Comparison of ENCODE assay signal across 8 cellular contexts in the genomic region with DNA sequence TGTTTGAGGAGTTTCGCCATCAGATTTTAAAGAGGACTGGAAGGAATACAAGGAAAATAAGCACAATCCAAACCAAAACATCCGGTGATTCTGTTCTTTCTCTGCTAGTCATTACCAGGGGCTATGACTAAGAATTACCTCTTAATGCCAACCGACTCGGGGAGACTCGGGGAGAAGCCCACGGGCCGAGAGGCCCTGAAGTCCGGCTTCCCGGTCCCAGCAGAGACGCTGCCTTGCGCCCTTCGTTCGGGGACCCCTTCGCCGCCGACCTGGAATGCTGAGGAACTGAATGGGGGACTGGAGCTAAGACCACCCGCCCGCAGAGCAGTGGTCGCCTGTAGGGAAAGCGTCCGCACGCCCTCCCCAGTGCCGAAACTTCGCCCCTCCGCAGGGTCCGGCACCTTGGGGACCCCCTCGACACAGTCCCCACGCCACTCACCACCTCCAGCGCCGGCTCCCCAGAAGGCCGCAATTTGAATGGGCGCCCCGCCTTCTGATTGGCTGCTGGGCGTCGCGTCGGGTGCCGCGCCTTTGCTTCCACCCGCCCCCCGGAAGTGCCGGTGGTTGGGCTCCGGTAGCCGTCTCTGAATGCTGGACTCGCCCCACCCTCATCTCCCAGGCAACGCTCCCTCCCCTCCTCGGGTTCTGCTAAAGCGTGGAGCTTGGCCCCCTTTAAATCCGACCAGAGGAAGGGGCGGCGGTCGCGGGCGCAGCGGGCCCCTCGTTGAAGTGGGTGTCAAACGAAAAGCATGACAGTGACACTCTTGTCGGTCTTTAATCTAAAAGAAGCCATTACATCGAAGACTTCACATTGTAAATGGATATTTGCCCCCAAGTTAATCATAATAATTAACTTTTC. TPM values are rescaled to one million over a fixed set of nuclear protein-coding genes. Genes with fewer than 3 reads are reported as not detected.
DNase-seq lines count a peak whose midpoint lies in the region; ATAC-seq, FAIRE-seq and TF ChIP-seq lines count a peak whose summit lies in the region.

A gene with protein sequence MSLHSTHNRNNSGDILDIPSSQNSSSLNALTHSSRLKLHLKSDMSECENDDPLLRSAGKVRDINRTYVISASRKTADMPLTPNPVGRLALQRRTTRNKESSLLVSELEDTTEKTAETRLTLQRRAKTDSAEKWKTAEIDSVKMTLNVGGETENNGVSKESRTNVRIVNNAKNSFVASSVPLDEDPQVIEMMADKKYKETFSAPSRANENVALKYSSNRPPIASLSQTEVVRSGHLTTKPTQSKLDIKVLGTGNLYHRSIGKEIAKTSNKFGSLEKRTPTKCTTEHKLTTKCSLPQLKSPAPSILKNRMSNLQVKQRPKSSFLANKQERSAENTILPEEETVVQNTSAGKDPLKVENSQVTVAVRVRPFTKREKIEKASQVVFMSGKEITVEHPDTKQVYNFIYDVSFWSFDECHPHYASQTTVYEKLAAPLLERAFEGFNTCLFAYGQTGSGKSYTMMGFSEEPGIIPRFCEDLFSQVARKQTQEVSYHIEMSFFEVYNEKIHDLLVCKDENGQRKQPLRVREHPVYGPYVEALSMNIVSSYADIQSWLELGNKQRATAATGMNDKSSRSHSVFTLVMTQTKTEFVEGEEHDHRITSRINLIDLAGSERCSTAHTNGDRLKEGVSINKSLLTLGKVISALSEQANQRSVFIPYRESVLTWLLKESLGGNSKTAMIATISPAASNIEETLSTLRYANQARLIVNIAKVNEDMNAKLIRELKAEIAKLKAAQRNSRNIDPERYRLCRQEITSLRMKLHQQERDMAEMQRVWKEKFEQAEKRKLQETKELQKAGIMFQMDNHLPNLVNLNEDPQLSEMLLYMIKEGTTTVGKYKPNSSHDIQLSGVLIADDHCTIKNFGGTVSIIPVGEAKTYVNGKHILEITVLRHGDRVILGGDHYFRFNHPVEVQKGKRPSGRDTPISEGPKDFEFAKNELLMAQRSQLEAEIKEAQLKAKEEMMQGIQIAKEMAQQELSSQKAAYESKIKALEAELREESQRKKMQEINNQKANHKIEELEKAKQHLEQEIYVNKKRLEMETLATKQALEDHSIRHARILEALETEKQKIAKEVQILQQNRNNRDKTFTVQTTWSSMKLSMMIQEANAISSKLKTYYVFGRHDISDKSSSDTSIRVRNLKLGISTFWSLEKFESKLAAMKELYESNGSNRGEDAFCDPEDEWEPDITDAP (N-terminal part only) (minus strand): TSS at position 479 of the 859 bp plus-strand sequence. CDS start 2,028 bp downstream, outside the sequence.

- H3K4me3 ChIP-seq in BE2C (ENCODE audit: low read depth, low read length) (peak within 1 kb of the TSS; percentile 87), colonic mucosa (peak within 1 kb of the TSS; percentile 73)

- H3K36me3 ChIP-seq in BE2C (peaks cover 15% of the 10 kb centered on the region), colonic mucosa (no peaks in the 10 kb centered on the region)

- ATAC-seq in HG03442 (IDR thresholded peaks at IDR 0.05; ENCODE audit: unreplicated experiment) = peak; percentile 94

- TF ChIP-seq CTCF in BE2C (IDR thresholded peaks at IDR 0.05; ENCODE audit: low read depth, low read length) = no peak
- no peak for TF ChIP-seq CTCF in colonic mucosa (IDR thresholded peaks at IDR 0.05)

- H3K9ac ChIP-seq in colonic mucosa (ENCODE audit: low read depth in 2 of 2, low read length in 2 of 2) = peak within 1 kb of the TSS; percentile 23 to 71

- DNase-seq in BE2C = peak; percentile 96
- peak; percentile 85 for DNase-seq in GM19239 (ENCODE audit: insufficient read length, low spot score)
- peak; percentile 85 for DNase-seq in NCI-H510A treated with DMSO at 0.1 percent for 48 hours (lab: John Stamatoyannopoulos, UW)
- DNase-seq in activated CD4-positive, alpha-beta T cell treated with anti-CD3 and anti-CD28 coated beads for 1 hour = peak; percentile 82
- DNase-seq in colonic mucosa = peak; percentile 96
- DNase-seq in left kidney (ENCODE audit: low read depth, low spot score) = peak; percentile 98
- DNase-seq in stimulated activated CD4-positive, alpha-beta T cell treated with anti-CD3 and anti-CD28 coated beads, Interleukin-2, amount 100 ng/mL, for 24 hours = peak; percentile 92 to 94

- intact Hi-C loops in colonic mucosa (cut with DNase I) = loop anchor here (2.0 to 10.0 kb wide), 3 partner anchors 182 to 424 kb away; no protein-coding TSS in a partner anchor

- no peaks in the 10 kb centered on the region for H3K4me1 ChIP-seq in BE2C
- H3K4me1 ChIP-seq in colonic mucosa = no peaks in the 10 kb centered on the region

- FAIRE-seq in GM19239 (lab: Jason Lieb, UNC) = peak; percentile 95

- no peaks in the 10 kb centered on the region for H3K9me3 ChIP-seq in BE2C
- no peaks in the 10 kb centered on the region for H3K9me3 ChIP-seq in colonic mucosa

- no peaks in the 10 kb centered on the region for H3K27me3 ChIP-seq in BE2C
- H3K27me3 ChIP-seq in colonic mucosa = no peaks in the 10 kb centered on the region

- no peak within 1 kb of the TSS for H3K27ac ChIP-seq in colonic mucosa

RNA-seq across cellular contexts. Expression of the gene that starts here (rescaled TPM):
- 1.7 TPM for polyA plus RNA-seq in BE2C (2012; ENCODE audit: insufficient read depth, insufficient read length, low read depth)
- 1 to 10 TPM; 2.7 to 8.2 TPM for total RNA-seq in colonic mucosa
